ENCODE assay signal across 9 cellular contexts in the genomic region with DNA sequence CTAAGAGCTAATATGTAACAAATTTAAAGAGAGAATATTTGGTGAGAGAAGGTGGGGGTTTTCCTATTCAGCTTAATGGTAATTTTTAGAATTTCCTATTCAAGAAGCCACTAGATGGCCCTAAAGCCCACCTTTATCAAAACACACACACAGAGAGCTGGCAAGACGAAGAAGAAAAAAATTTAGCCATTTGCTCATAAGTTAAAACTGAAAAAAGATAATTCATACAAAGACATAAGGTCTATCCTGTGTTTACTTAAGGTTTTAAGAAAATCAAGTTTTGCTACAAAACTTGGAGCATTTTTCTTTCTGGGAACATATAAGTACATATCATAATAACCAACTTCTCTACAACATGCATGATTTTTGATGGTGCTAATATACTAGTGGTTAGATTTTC. TPM values are rescaled to one million over a fixed set of nuclear protein-coding genes. Genes with fewer than 3 reads are reported as not detected.
DNase-seq lines count a peak whose midpoint lies in the region; ATAC-seq, FAIRE-seq and TF ChIP-seq lines count a peak whose summit lies in the region.
"Had no signal": no experiment of that assay in that cellular context is flagged by ENCODE, and none has a peak within 500 bp of the region (broad histone marks: within the 10 kb centered on the region; RNA-seq: fewer than 3 reads in every experiment).

No MANE protein-coding gene starts in this region.

- TF ChIP-seq EP300 in HepG2 (IDR thresholded peaks at IDR 0.05; ENCODE audit: low read depth in 2 of 2, low read length in 2 of 2): no peak
- no peak for TF ChIP-seq EP300 in HepG2 (CRISPR knock-in tag; IDR thresholded peaks at IDR 0.05; ENCODE audit: borderline replicate concordance)

- ATAC-seq in GM21723 (IDR thresholded peaks at IDR 0.05; ENCODE audit: unreplicated experiment) (peak; percentile 48), HepG2 (peak; percentile 46; the same call in 1 of the 3 replicates), HG03135 (IDR thresholded peaks at IDR 0.05; ENCODE audit: unreplicated experiment) (no peak), HG02852 (IDR thresholded peaks at IDR 0.05; ENCODE audit: unreplicated experiment) (no peak)
- ATAC-seq in central memory CD8-positive, alpha-beta T cell (replicated peaks; ENCODE audit: extremely low read depth, poor library complexity, severe bottlenecking): peak; percentile 64

- no peak overlapping the region for H3K9ac ChIP-seq in HepG2 (ENCODE audit: insufficient read depth, low read depth, low read length)

- TF ChIP-seq CTCF in HepG2 (CRISPR knock-in tag; IDR thresholded peaks at IDR 0.05): peak; percentile 60
- TF ChIP-seq CTCF in uterus (IDR thresholded peaks at IDR 0.05): peak; percentile 59 to 72 (median 66)

- no TSS peak for BruUV-seq in HepG2 (replicated peaks; lab: Mats Ljungman, UMichigan)

- H3K4me1 Mint-ChIP-seq in CD4-positive, alpha-beta memory T cell: peaks cover 8 to 16% (median 10%) of the 10 kb centered on the region in 4 donors
- no peaks in the 10 kb centered on the region for H3K4me1 Mint-ChIP-seq in central memory CD8-positive, alpha-beta T cell

- H3K27me3 ChIP-seq in CD4-positive, alpha-beta memory T cell (ENCODE audit: insufficient read depth, low read length): no peaks in the 10 kb centered on the region
- H3K27me3 ChIP-seq in HepG2 (ENCODE audit: control insufficient read depth in 1 of 2, insufficient read depth in 2 of 2, low read length in 2 of 2) (peaks cover 0 to 5% of the 10 kb centered on the region in 2 experiments; a peak in 2 of 5 replicates), uterus (no peaks in the 10 kb centered on the region)
- H3K27me3 ChIP-seq: SJSA1 had no signal

- H3K9me3 Mint-ChIP-seq in CD4-positive, alpha-beta memory T cell: peaks cover 0 to 2% (median 0%) of the 10 kb centered on the region in 8 donors
- no peaks in the 10 kb centered on the region for H3K9me3 Mint-ChIP-seq in central memory CD8-positive, alpha-beta T cell

- POLR2A ChIA-PET in CD4-positive, alpha-beta memory T cell (lab: Charles Lee; ENCODE audit: partially characterized antibody): interaction anchor here (0.6 to 1.7 kb wide), 10 partner anchors 46 to 654 kb away, joined by 3 to 15 read pairs (median 4); no protein-coding TSS in a partner anchor
- POLR2A ChIA-PET in HepG2 (lab: Yijun Ruan, JAX): no interaction called here

- no peaks in the 10 kb centered on the region for H3K27me3 Mint-ChIP-seq in CD4-positive, alpha-beta memory T cell
- H3K27me3 Mint-ChIP-seq in central memory CD8-positive, alpha-beta T cell: no peaks in the 10 kb centered on the region

- no peaks in the 10 kb centered on the region for H3K36me3 Mint-ChIP-seq in CD4-positive, alpha-beta memory T cell
- no peaks in the 10 kb centered on the region for H3K36me3 Mint-ChIP-seq in central memory CD8-positive, alpha-beta T cell (ENCODE audit: insufficient read depth)

- peak overlapping the region in 1 of 7 donors; percentile 1 for H3K27ac Mint-ChIP-seq in CD4-positive, alpha-beta memory T cell
- H3K27ac Mint-ChIP-seq in central memory CD8-positive, alpha-beta T cell (ENCODE audit: low read depth): no peak overlapping the region

- 3% methylated on average over 1 of the region's 1 CpG for WGBS in HepG2 (ENCODE audit: low lambda C conversion rate)

- TF ChIP-seq RAD21 in HepG2 (CRISPR knock-in tag; IDR thresholded peaks at IDR 0.05): 0 out of 2 replicates have a peak, but pooled peaks have one; percentile 39

- DNase-seq in CD4-positive, alpha-beta memory T cell: peak; percentile 33 to 65 (median 56)
- DNase-seq in NOMO-1 treated with DMSO at 0.1 percent for 48 hours (lab: John Stamatoyannopoulos, UW; ENCODE audit: unreplicated experiment) (peak; percentile 47), HepG2 (ENCODE audit: low spot score) (peak; percentile 23), uterus (no peak)
- DNase-seq in central memory CD8-positive, alpha-beta T cell (ENCODE audit: low spot score in 2 of 2): no peak

- no peak overlapping the region for H3K4me3 Mint-ChIP-seq in CD4-positive, alpha-beta memory T cell
- no peak overlapping the region for H3K4me3 Mint-ChIP-seq in central memory CD8-positive, alpha-beta T cell

- no peak overlapping the region for H3K4me3 ChIP-seq in CD4-positive, alpha-beta memory T cell (ENCODE audit: low read length in 2 of 2)
- H3K4me3 ChIP-seq in HepG2 (replicated peaks in 1 of 3; ENCODE audit: insufficient read depth in 1 of 3, low read depth in 2 of 3, low read length in 3 of 3) (no peak overlapping the region), uterus (no peak overlapping the region)
- H3K4me3 ChIP-seq: SJSA1 had no signal

- in situ Hi-C loops in HepG2 (cut with HindIII; ENCODE audit: extremely low pct_ligation_motif_present, low pct_unique_long_range_greater_than_20kb): no loop called here

- intact Hi-C loops in CD4-positive, alpha-beta memory T cell (cut with micrococcal nuclease): loop anchor here (1.0 to 5.0 kb wide), 9 partner anchors 46 to 654 kb away; partner anchors contain the start of genes AMIGO2 and PCED1B
- intact Hi-C loops in HepG2 (cut with micrococcal nuclease; ENCODE audit: unreplicated experiment) (loop anchor here (1.0 to 5.0 kb wide), 3 partner anchors 275 to 655 kb away; no protein-coding TSS in a partner anchor), uterus (cut with DNase I; ENCODE audit: low total_unique reads) (loop anchor here (5.0 kb wide), 1 partner anchor 655 kb away; no protein-coding TSS in a partner anchor)

- FAIRE-seq in HepG2 (lab: Jason Lieb, UNC): peak; percentile 54

- H2AFZ ChIP-seq in HepG2 (ENCODE audit: low read length): no peak overlapping the region

- CTCF ChIA-PET in CD4-positive, alpha-beta memory T cell (lab: Charles Lee; ENCODE audit: partially characterized antibody): interaction anchor here (0.6 to 7.3 kb wide), 64 partner anchors 9 to 709 kb away, joined by 3 to 199 read pairs (median 4); partner anchors contain the start of gene PCED1B
- CTCF ChIA-PET in HepG2 (lab: Yijun Ruan, JAX; ENCODE audit: low intra/inter-chr PET ratio, low total read pairs): interaction anchor here (0.6 to 2.3 kb wide), 4 partner anchors 275 to 654 kb away, joined by 3 to 29 read pairs (median 4); no protein-coding TSS in a partner anchor

- peaks cover 10% of the 10 kb centered on the region for H3K4me1 ChIP-seq in CD4-positive, alpha-beta memory T cell (ENCODE audit: insufficient read depth, low read length)
- H3K4me1 ChIP-seq in HepG2 (ENCODE audit: insufficient read depth, low read length): no peaks in the 10 kb centered on the region
- H3K4me1 ChIP-seq in uterus: no peaks in the 10 kb centered on the region

- TF ChIP-seq POLR2A in HepG2 (IDR thresholded peaks at IDR 0.05; ENCODE audit: insufficient read depth in 1 of 2, low read depth in 2 of 2, low read length in 2 of 2) (no peak), uterus (IDR thresholded peaks at IDR 0.05) (no peak)

- no peaks in the 10 kb centered on the region for H4K20me1 ChIP-seq in HepG2 (ENCODE audit: insufficient read depth, low read length)

- H3K79me2 ChIP-seq in HepG2 (ENCODE audit: insufficient read depth, low read length): no peaks in the 10 kb centered on the region

- H3K9me3 ChIP-seq in CD4-positive, alpha-beta memory T cell (ENCODE audit: control insufficient read depth in 1 of 2, low read length in 2 of 2): no peaks in the 10 kb centered on the region
- H3K9me3 ChIP-seq in HepG2 (ENCODE audit: low read length): no peaks in the 10 kb centered on the region
- H3K9me3 ChIP-seq in uterus: no peaks in the 10 kb centered on the region

- no peaks in the 10 kb centered on the region for H3K36me3 ChIP-seq in CD4-positive, alpha-beta memory T cell (ENCODE audit: insufficient read depth, low read length)
- H3K36me3 ChIP-seq in HepG2 (replicated peaks in 1 of 2; ENCODE audit: control insufficient read depth in 1 of 2, insufficient read depth in 2 of 2, low read length in 2 of 2) (no peaks in the 10 kb centered on the region), uterus (no peaks in the 10 kb centered on the region)
- H3K36me3 ChIP-seq: SJSA1 had no signal

- no peak overlapping the region for H3K4me2 ChIP-seq in HepG2 (ENCODE audit: low read depth, low read length)

- no peak overlapping the region for H3K27ac ChIP-seq in CD4-positive, alpha-beta memory T cell (ENCODE audit: low read depth, low read length)
- H3K27ac ChIP-seq in HepG2 (ENCODE audit: extremely low read length, insufficient read depth, low read length) (no peak overlapping the region), uterus (no peak overlapping the region)
- H3K27ac ChIP-seq: SJSA1 had no signal

RNA-seq across cellular contexts. Expression of gene PCED1B, which starts 46.8 kb away (rescaled TPM):
- 10 to 100 TPM; 44.3 to 49.0 TPM for total RNA-seq in CD4-positive, alpha-beta memory T cell
- 10 to 100 TPM; 46.6 to 74.6 TPM for polyA plus RNA-seq in CD4-positive, alpha-beta memory T cell
- total RNA-seq in HepG2 (2016; rRNA removed; fragmentation: Illumina TruSeq; extraction: Trizol) (0.10 and 0.11 TPM in 2 replicates), uterus (10 to 100 TPM in 2 of 4 donors, 1 to 10 TPM in 2; 1.0 to 46.6 (median 13.0) TPM)
- total RNA-seq in HepG2 (2016; cell fraction: cytosol; rRNA removed; fragmentation: Illumina TruSeq; extraction: Trizol; ENCODE audit: low read depth): not detected in 2 replicates
- 0.17 and 0.18 TPM in 2 replicates for total RNA-seq in HepG2 (2016; cell fraction: insoluble cytoplasmic fraction; rRNA removed; fragmentation: Illumina TruSeq; extraction: Trizol)
- total RNA-seq in HepG2 (2016; cell fraction: membrane; rRNA removed; fragmentation: Illumina TruSeq; extraction: Trizol): 0.10 TPM in 1 of 2 replicates, not detected in the other
- not detected in 2 replicates for total RNA-seq in HepG2 (2016; cell fraction: nucleus; rRNA removed; fragmentation: Illumina TruSeq; extraction: Trizol)
- polyA plus RNA-seq in HepG2 (2011; rRNA removed): 0.33 and 0.37 TPM in 2 replicates
- polyA plus RNA-seq in HepG2 (2011; cell fraction: cytosol; rRNA removed): 0.20 and 0.28 TPM in 2 replicates
- 0.34 and 0.40 TPM in 2 replicates for polyA plus RNA-seq in HepG2 (2011; cell fraction: nucleus; rRNA removed)
- polyA plus RNA-seq in HepG2 (2012): 0.25 and 0.32 TPM in 2 replicates
- polyA plus RNA-seq in HepG2 (2016; cell fraction: cytosol; fragmentation: Illumina TruSeq; extraction: Trizol; ENCODE audit: low read depth): not detected in 2 replicates
- 0.24 and 0.64 TPM in 2 replicates for polyA plus RNA-seq in HepG2 (2016; cell fraction: insoluble cytoplasmic fraction; fragmentation: Illumina TruSeq; extraction: Trizol; ENCODE audit: low read depth)
- 0.24 TPM in 1 of 2 replicates, not detected in the other for polyA plus RNA-seq in HepG2 (2016; cell fraction: membrane; fragmentation: Illumina TruSeq; extraction: Trizol; ENCODE audit: low read depth)
- 0.41 and 0.80 TPM in 2 replicates for polyA plus RNA-seq in HepG2 (2016; cell fraction: nucleus; fragmentation: Illumina TruSeq; extraction: Trizol; ENCODE audit: insufficient read depth, low read depth)
- 0.20 and 0.70 TPM in 2 replicates for polyA minus RNA-seq in HepG2 (2011; rRNA and poly(A)+ RNA removed; ENCODE audit: low replicate concordance)
- polyA minus RNA-seq in HepG2 (2011; cell fraction: cytosol; rRNA and poly(A)+ RNA removed): not detected in 2 replicates
- polyA minus RNA-seq in HepG2 (2011; cell fraction: nucleus; rRNA and poly(A)+ RNA removed): not detected in 2 replicates

RNA-seq across cellular contexts. Expression of gene AMIGO2, which starts 47.1 kb away (rescaled TPM):
- 10 to 100 TPM; 12.8 to 13.1 TPM for total RNA-seq in CD4-positive, alpha-beta memory T cell
- 10 to 100 TPM; 15.0 to 17.0 TPM for polyA plus RNA-seq in CD4-positive, alpha-beta memory T cell
- total RNA-seq in HepG2 (2016; rRNA removed; fragmentation: Illumina TruSeq; extraction: Trizol): not detected in 2 replicates
- not detected in 2 replicates for total RNA-seq in HepG2 (2016; cell fraction: cytosol; rRNA removed; fragmentation: Illumina TruSeq; extraction: Trizol; ENCODE audit: low read depth)
- total RNA-seq in HepG2 (2016; cell fraction: insoluble cytoplasmic fraction; rRNA removed; fragmentation: Illumina TruSeq; extraction: Trizol): not detected in 2 replicates
- total RNA-seq in HepG2 (2016; cell fraction: membrane; rRNA removed; fragmentation: Illumina TruSeq; extraction: Trizol): not detected in 2 replicates
- total RNA-seq in HepG2 (2016; cell fraction: nucleus; rRNA removed; fragmentation: Illumina TruSeq; extraction: Trizol): not detected in 2 replicates
- 0.03 TPM in 1 of 2 replicates, not detected in the other for polyA plus RNA-seq in HepG2 (2011; rRNA removed)
- not detected in 2 replicates for polyA plus RNA-seq in HepG2 (2011; cell fraction: cytosol; rRNA removed)
- not detected in 2 replicates for polyA plus RNA-seq in HepG2 (2011; cell fraction: nucleus; rRNA removed)
- polyA plus RNA-seq in HepG2 (2012): not detected in 2 replicates
- not detected in 2 replicates for polyA plus RNA-seq in HepG2 (2016; cell fraction: cytosol; fragmentation: Illumina TruSeq; extraction: Trizol; ENCODE audit: low read depth)
- polyA plus RNA-seq in HepG2 (2016; cell fraction: insoluble cytoplasmic fraction; fragmentation: Illumina TruSeq; extraction: Trizol; ENCODE audit: low read depth): not detected in 2 replicates
- not detected in 2 replicates for polyA plus RNA-seq in HepG2 (2016; cell fraction: membrane; fragmentation: Illumina TruSeq; extraction: Trizol; ENCODE audit: low read depth)
- not detected in 2 replicates for polyA plus RNA-seq in HepG2 (2016; cell fraction: nucleus; fragmentation: Illumina TruSeq; extraction: Trizol; ENCODE audit: insufficient read depth, low read depth)
- polyA minus RNA-seq in HepG2 (2011; rRNA and poly(A)+ RNA removed; ENCODE audit: low replicate concordance): 3.8 TPM in 1 of 2 replicates, not detected in the other
- polyA minus RNA-seq in HepG2 (2011; cell fraction: cytosol; rRNA and poly(A)+ RNA removed): not detected in 2 replicates
- polyA minus RNA-seq in HepG2 (2011; cell fraction: nucleus; rRNA and poly(A)+ RNA removed): not detected in 2 replicates
- total RNA-seq in uterus: 10 to 100 TPM in 3 of 4 donors, 1 to 10 TPM in 1; 4.7 to 34.1 (median 30.1) TPM

Comparison
In these comparisons a context has a peak if more than half of its experiments do, and no peak if none do; other contexts are left out.
1. DNase-seq: peak in CD4-positive, alpha-beta memory T cell (5 of 5), NOMO-1 treated with DMSO at 0.1 percent for 48 hours (single experiment) and HepG2 (single experiment); none in central memory CD8-positive, alpha-beta T cell (0 of 2) and uterus (0 of 2).
2. ATAC-seq: peak in GM21723 (single experiment), central memory CD8-positive, alpha-beta T cell (single experiment) and HepG2 (single experiment); none in HG03135 (single experiment) and HG02852 (single experiment).
3. RNA of gene AMIGO2, which starts 47.1 kb away (total RNA-seq): 4.7 to 34.1 TPM in uterus and 12.8 to 13.1 TPM in CD4-positive, alpha-beta memory T cell; not detected in HepG2; every median in the first group is over 4 times any median in the second.